In genomic region chr2:71460595-71461303, GRCh38 we compare ENCODE assay signal across 9 cellular contexts. TPM values are rescaled to one million over a fixed set of nuclear protein-coding genes. Genes with fewer than 3 reads are reported as not detected.
DNase-seq lines count a peak whose midpoint lies in the region; ATAC-seq and TF ChIP-seq lines count a peak whose summit lies in the region.
"Had no signal": no experiment of that assay in that cellular context is flagged by ENCODE, and none has a peak within 500 bp of the region (broad histone marks: within the 10 kb centered on the region; RNA-seq: fewer than 3 reads in every experiment).

No MANE protein-coding gene starts in this region.

- no peaks in the 10 kb centered on the region for H4K20me1 ChIP-seq in hepatocyte (ENCODE audit: insufficient read depth, poor library complexity, severe bottlenecking)

- H3K36me3 ChIP-seq in hepatocyte (replicated peaks; ENCODE audit: insufficient read depth, low read depth), result no peaks in the 10 kb centered on the region

- H3K4me3 ChIP-seq in hepatocyte, result no peak overlapping the region

- no peak overlapping the region for H3K4me3 Mint-ChIP-seq in natural killer cell
- H3K4me3 Mint-ChIP-seq in natural killer cell treated with Interleukin-12 subunit alpha and Interleukin-12 subunit beta and Interleukin-15 and Interleukin-18, amount 100 ng/mL, for 72 hours, result no peak overlapping the region
- no peak overlapping the region for H3K4me3 Mint-ChIP-seq in WTC11

- peaks cover 25% of the 10 kb centered on the region for H3K27me3 ChIP-seq in hepatocyte

- TF ChIP-seq CTCF in natural killer cell (IDR thresholded peaks at IDR 0.05) (no peak), WTC11 (IDR thresholded peaks at IDR 0.05) (peak; percentile 70), hepatocyte (IDR thresholded peaks at IDR 0.05; ENCODE audit: poor library complexity) (peak; percentile 41)

- H3K36me3 Mint-ChIP-seq in natural killer cell, result no peaks in the 10 kb centered on the region
- no peaks in the 10 kb centered on the region for H3K36me3 Mint-ChIP-seq in natural killer cell treated with Interleukin-12 subunit alpha and Interleukin-12 subunit beta and Interleukin-15 and Interleukin-18, amount 100 ng/mL, for 72 hours
- H3K36me3 Mint-ChIP-seq in WTC11, result peaks cover 3% of the 10 kb centered on the region; the same call in 1 of the 2 replicates

- no peak overlapping the region for H2AFZ ChIP-seq in hepatocyte

- intact Hi-C loops in natural killer cell (cut with micrococcal nuclease), result no loop called here

- peaks cover 7 to 16% of the 10 kb centered on the region in 2 donors for H3K27me3 Mint-ChIP-seq in natural killer cell (ENCODE audit: low read depth in 2 of 2)
- H3K27me3 Mint-ChIP-seq in natural killer cell treated with Interleukin-12 subunit alpha and Interleukin-12 subunit beta and Interleukin-15 and Interleukin-18, amount 100 ng/mL, for 72 hours, result peaks cover 5 to 17% of the 10 kb centered on the region in 2 donors
- H3K27me3 Mint-ChIP-seq in WTC11 (ENCODE audit: low read depth), result peaks cover 32% of the 10 kb centered on the region

- 46% methylated on average over 9 of the region's 9 CpGs for WGBS in hepatocyte (ENCODE audit: low lambda C conversion rate, missing lambda C conversion rate)

- no peak overlapping the region for H3K27ac Mint-ChIP-seq in natural killer cell
- H3K27ac Mint-ChIP-seq in natural killer cell treated with Interleukin-12 subunit alpha and Interleukin-12 subunit beta and Interleukin-15 and Interleukin-18, amount 100 ng/mL, for 72 hours, result no peak overlapping the region
- H3K27ac Mint-ChIP-seq in WTC11, result no peak overlapping the region

- no peaks in the 10 kb centered on the region for H3K4me1 ChIP-seq in hepatocyte (ENCODE audit: insufficient read depth)

- H3K9me2 ChIP-seq in hepatocyte (replicated peaks; ENCODE audit: insufficient read depth), result no peaks in the 10 kb centered on the region

- H3K9me3 ChIP-seq in hepatocyte (ENCODE audit: low read depth), result no peaks in the 10 kb centered on the region
- H3K9me3 ChIP-seq: Caco-2 had no signal

- H3K27ac ChIP-seq in hepatocyte, result no peak overlapping the region

- H3K4me1 Mint-ChIP-seq in natural killer cell, result peaks cover 0 to 8% of the 10 kb centered on the region in 2 donors
- H3K4me1 Mint-ChIP-seq in natural killer cell treated with Interleukin-12 subunit alpha and Interleukin-12 subunit beta and Interleukin-15 and Interleukin-18, amount 100 ng/mL, for 72 hours (ENCODE audit: low read depth in 2 of 2), result peaks cover 18 to 24% of the 10 kb centered on the region in 2 donors
- H3K4me1 Mint-ChIP-seq in WTC11, result peaks cover 40% of the 10 kb centered on the region

- no peak overlapping the region for H3K4me2 ChIP-seq in hepatocyte

- CTCF ChIA-PET in WTC11 (lab: Charles Lee), result interaction anchor here (0.5 to 10.8 kb wide), 34 partner anchors 7 to 1201 kb away, joined by 3 to 116 read pairs (median 5); partner anchors contain the start of genes DYSF and PAIP2B

- DNase-seq in natural killer cell, result no peak
- no peak for DNase-seq in natural killer cell treated with Interleukin-12 subunit alpha and Interleukin-12 subunit beta and Interleukin-15 and Interleukin-18, amount 100 ng/mL, for 72 hours (ENCODE audit: low spot score)
- no peak for DNase-seq in WTC11 (ENCODE audit: low spot score)
- no peak for DNase-seq in hepatocyte (ENCODE audit: low spot score)
- no peak for DNase-seq in GF-D8 (lab: John Stamatoyannopoulos, UW)
- no peak for DNase-seq in GM19240 (ENCODE audit: insufficient read length, low spot score)

- ATAC-seq in natural killer cell (peak in 2 of 3 donors; percentile 34 to 63), WTC11 (peak; percentile 33), HG02973 (IDR thresholded peaks at IDR 0.05; ENCODE audit: unreplicated experiment) (no peak), GM18868 (IDR thresholded peaks at IDR 0.05; ENCODE audit: unreplicated experiment) (no peak)
- no peak for ATAC-seq in natural killer cell treated with Interleukin-12 subunit alpha and Interleukin-12 subunit beta and Interleukin-15 and Interleukin-18, amount 100 ng/mL, for 72 hours

- H3K79me2 ChIP-seq in hepatocyte, result no peaks in the 10 kb centered on the region

- POLR2A ChIA-PET in WTC11 (lab: Charles Lee), result interaction anchor here (0.6 to 0.7 kb wide), 4 partner anchors 9 to 1131 kb away, joined by 3 to 4 read pairs (median 3); no protein-coding TSS in a partner anchor

- H3K9me3 Mint-ChIP-seq in natural killer cell, result no peaks in the 10 kb centered on the region
- H3K9me3 Mint-ChIP-seq in natural killer cell treated with Interleukin-12 subunit alpha and Interleukin-12 subunit beta and Interleukin-15 and Interleukin-18, amount 100 ng/mL, for 72 hours, result no peaks in the 10 kb centered on the region
- H3K9me3 Mint-ChIP-seq in WTC11, result no peaks in the 10 kb centered on the region

TF ChIP-seq in WTC11, 78 proteins besides CTCF, POLR2A, EP300 and RAD21 (continues in another document):
- TF ChIP-seq, protein P1, sequence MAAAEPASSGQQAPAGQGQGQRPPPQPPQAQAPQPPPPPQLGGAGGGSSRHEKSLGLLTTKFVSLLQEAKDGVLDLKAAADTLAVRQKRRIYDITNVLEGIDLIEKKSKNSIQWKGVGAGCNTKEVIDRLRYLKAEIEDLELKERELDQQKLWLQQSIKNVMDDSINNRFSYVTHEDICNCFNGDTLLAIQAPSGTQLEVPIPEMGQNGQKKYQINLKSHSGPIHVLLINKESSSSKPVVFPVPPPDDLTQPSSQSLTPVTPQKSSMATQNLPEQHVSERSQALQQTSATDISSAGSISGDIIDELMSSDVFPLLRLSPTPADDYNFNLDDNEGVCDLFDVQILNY (CRISPR knock-in tag; IDR thresholded peaks at IDR 0.05), result no peak
- TF ChIP-seq, protein P2, sequence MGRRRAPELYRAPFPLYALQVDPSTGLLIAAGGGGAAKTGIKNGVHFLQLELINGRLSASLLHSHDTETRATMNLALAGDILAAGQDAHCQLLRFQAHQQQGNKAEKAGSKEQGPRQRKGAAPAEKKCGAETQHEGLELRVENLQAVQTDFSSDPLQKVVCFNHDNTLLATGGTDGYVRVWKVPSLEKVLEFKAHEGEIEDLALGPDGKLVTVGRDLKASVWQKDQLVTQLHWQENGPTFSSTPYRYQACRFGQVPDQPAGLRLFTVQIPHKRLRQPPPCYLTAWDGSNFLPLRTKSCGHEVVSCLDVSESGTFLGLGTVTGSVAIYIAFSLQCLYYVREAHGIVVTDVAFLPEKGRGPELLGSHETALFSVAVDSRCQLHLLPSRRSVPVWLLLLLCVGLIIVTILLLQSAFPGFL (CRISPR knock-in tag; IDR thresholded peaks at IDR 0.05; ENCODE audit: borderline replicate concordance), result no peak
- TF ChIP-seq FOXP1 (CRISPR knock-in tag; IDR thresholded peaks at IDR 0.05; ENCODE audit: borderline replicate concordance) (no peak), JAZF1 (CRISPR knock-in tag; IDR thresholded peaks at IDR 0.05) (no peak), ZSCAN18 (CRISPR knock-in tag; IDR thresholded peaks at IDR 0.05) (no peak), NR3C1 (CRISPR knock-in tag; conservative IDR thresholded peaks at IDR 0.05; ENCODE audit: low read depth) (no peak), EMX1 (CRISPR knock-in tag; IDR thresholded peaks at IDR 0.05) (no peak), NFE2L1 (CRISPR knock-in tag; IDR thresholded peaks at IDR 0.05) (no peak), ATF2 (CRISPR knock-in tag; IDR thresholded peaks at IDR 0.05; ENCODE audit: borderline replicate concordance, low read depth) (no peak), ZBTB43 (CRISPR knock-in tag; IDR thresholded peaks at IDR 0.05) (no peak), NFATC4 (CRISPR knock-in tag; IDR thresholded peaks at IDR 0.05) (no peak), NR2C2 (CRISPR knock-in tag; IDR thresholded peaks at IDR 0.05) (no peak), ZNF396 (CRISPR knock-in tag; IDR thresholded peaks at IDR 0.05; ENCODE audit: borderline replicate concordance) (no peak), RELA (CRISPR knock-in tag; IDR thresholded peaks at IDR 0.05; ENCODE audit: borderline replicate concordance) (no peak)

RNA-seq across cellular contexts. Expression of gene DYSF, which starts 7.4 kb away (rescaled TPM):
- 10 to 100 TPM; 11.4 to 19.5 (median 12.4) TPM for total RNA-seq in natural killer cell
- total RNA-seq in natural killer cell treated with Interleukin-12 subunit alpha and Interleukin-12 subunit beta and Interleukin-15 and Interleukin-18, amount 100 ng/mL, for 72 hours, result 10 to 100 TPM; 23.0 to 36.6 TPM
- total RNA-seq in WTC11 (2021), result 14.8 to 15.5 TPM (median 15.0 TPM) in 3 replicates
- total RNA-seq in hepatocyte, result 0.90 and 2.8 TPM in 2 replicates
- polyA plus RNA-seq in hepatocyte, result 0.25 and 0.68 TPM in 2 replicates

Comparison
In these comparisons a context has a peak if more than half of its experiments do, and no peak if none do; other contexts are left out.
1. ATAC-seq: peak in natural killer cell (2 of 3) and WTC11 (single experiment); none in natural killer cell treated with Interleukin-12 subunit alpha and Interleukin-12 subunit beta and Interleukin-15 and Interleukin-18, amount 100 ng/mL, for 72 hours (0 of 2), HG02973 (single experiment) and GM18868 (single experiment).